1 cellular context compared by ENCODE assay signal in genomic region chr22:28772633-28773460, GRCh38.
TF ChIP-seq lines count a peak whose summit lies in the region.

CCDC117 (plus strand) TSS chr22:28772695; CDS start chr22:28772850, 155 bp downstream.

TF ChIP-seq in H1, 55 proteins besides CTCF, POLR2A, EP300 and RAD21:
- TF ChIP-seq TAF7 (optimal IDR thresholded peaks at IDR 0.05; ENCODE audit: borderline replicate concordance, low read depth, low read length) (peak; percentile 58), PHF8 (conservative IDR thresholded peaks at IDR 0.05; ENCODE audit: low read depth, low read length) (peak; percentile 86), TAF1 (IDR thresholded peaks at IDR 0.05; ENCODE audit: low read depth, low read length) (peak; percentile 76; the same call in 1 of the 2 replicates), TBP (IDR thresholded peaks at IDR 0.05; ENCODE audit: low read depth, low read length) (peak; percentile 57; the same call in 1 of the 2 replicates), RBBP5 (IDR thresholded peaks at IDR 0.05; ENCODE audit: borderline replicate concordance, low read depth, low read length) (peak; percentile 95), BACH1 (IDR thresholded peaks at IDR 0.05; ENCODE audit: low read length) (no peak), E2F6 (IDR thresholded peaks at IDR 0.05) (peak; percentile 54; the same call in 1 of the 2 replicates), HDAC6 (IDR thresholded peaks at IDR 0.05; ENCODE audit: low read depth, low read length) (no peak), USF2 (IDR thresholded peaks at IDR 0.05; ENCODE audit: low read length) (no peak), CREB1 (IDR thresholded peaks at IDR 0.05) (peak; percentile 83), RNF2 (IDR thresholded peaks at IDR 0.05; ENCODE audit: borderline replicate concordance, low read depth, low read length, missing control alignments, poor library complexity, severe bottlenecking) (no peak), CHD2 (IDR thresholded peaks at IDR 0.05; ENCODE audit: low read length) (0 out of 2 replicates have a peak, but pooled peaks have one; percentile 27), POLR2AphosphoS5 (IDR thresholded peaks at IDR 0.05; ENCODE audit: low read depth, low read length) (peak; percentile 77), KDM4A (IDR thresholded peaks at IDR 0.05; ENCODE audit: low read depth, low read length, severe bottlenecking) (peak; percentile 89), KDM1A (IDR thresholded peaks at IDR 0.05; ENCODE audit: borderline replicate concordance, low read length) (peak; percentile 67; the same call in 1 of the 2 replicates), HDAC2 (IDR thresholded peaks at IDR 0.05; ENCODE audit: borderline replicate concordance in 1 of 2, low read depth in 2 of 2, low read length in 2 of 2) (0 out of 4 replicates have a peak, but pooled peaks of 1 of the 2 experiments have one; percentile 52), ZNF274 (IDR thresholded peaks at IDR 0.05; ENCODE audit: borderline replicate concordance, extremely low read depth, low read length) (no peak), MAX (IDR thresholded peaks at IDR 0.05) (peak; percentile 61; the same call in 1 of the 2 replicates), ASH2L (IDR thresholded peaks at IDR 0.05; ENCODE audit: low read length) (peak; percentile 74), SP1 (IDR thresholded peaks at IDR 0.05; ENCODE audit: low read depth, low read length) (no peak), SIN3A (conservative IDR thresholded peaks at IDR 0.05 in 1 of 2, IDR thresholded peaks at IDR 0.05 in 1 of 2; ENCODE audit: low read depth in 1 of 2, low read length in 2 of 2) (0 out of 4 replicates have a peak, but pooled peaks of 1 of the 2 experiments have one; percentile 74), ATF2 (IDR thresholded peaks at IDR 0.05; ENCODE audit: low read length) (0 out of 2 replicates have a peak, but pooled peaks have one; percentile 27)
